24 cellular contexts compared by ENCODE assay signal in the genomic region with DNA sequence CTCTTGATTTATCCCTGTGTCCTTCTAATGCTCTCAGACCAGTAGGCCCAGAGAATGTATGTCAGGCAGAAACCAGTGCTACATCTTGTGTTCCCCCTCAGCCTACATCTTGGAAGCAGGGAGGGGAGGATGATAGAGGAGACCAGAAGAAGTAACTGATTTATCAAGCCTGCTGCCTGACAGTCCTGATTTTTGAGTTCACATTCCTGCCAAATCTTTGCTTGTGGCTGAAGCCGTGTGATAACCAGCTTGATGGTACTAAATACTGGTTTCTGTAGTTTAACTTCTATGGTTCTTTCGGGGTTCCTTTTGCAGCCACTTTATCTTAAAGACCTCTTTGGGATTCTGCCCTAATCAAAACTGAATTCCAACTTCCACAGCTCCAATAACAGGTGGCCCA.
"Had no signal": no experiment of that assay in that cellular context is flagged by ENCODE, and none has a peak within 500 bp of the region (broad histone marks: within the 10 kb centered on the region; RNA-seq: fewer than 3 reads in every experiment).

No MANE protein-coding gene starts in this region.

- DNase-seq: activated CD4-positive, alpha-beta memory T cell treated with anti-CD3 and anti-CD28 coated beads for 36 hours; activated CD4-positive, alpha-beta T cell treated with anti-CD3 and anti-CD28 coated beads for 48 hours; activated CD4-positive, CD25-positive, alpha-beta regulatory T cell treated with anti-CD3 and anti-CD28 coated beads, Interleukin-2, amount 50 U/mL, for 72 hours; activated CD8-positive, alpha-beta memory T cell treated with anti-CD3 and anti-CD28 coated beads for 24 hours; activated gamma-delta T cell; activated naive CD4-positive, alpha-beta T cell treated with anti-CD3 and anti-CD28 coated beads for 36 hours; activated T-cell treated with anti-CD3 and anti-CD28 coated beads, Interleukin-2, amount 50 U/mL, for 4 hours; amygdala; NCI-H1048; NCI-H187 treated with DMSO at 0.1 percent for 48 hours; NCI-H2081 treated with DMSO at 0.1 percent for 48 hours; NCI-H2227 treated with DMSO at 0.1 percent for 48 hours; NCI-H510A; NCI-H526 treated with DMSO at 0.1 percent for 48 hours; NK-92 treated with Interleukin-12 subunit alpha and Interleukin-12 subunit beta, amount 100 ng/mL, for 24 hours; OCI-M1; Peyer's patch; SHP77 had no signal

- FAIRE-seq: astrocyte had no signal

- ATAC-seq: activated T-cell treated with anti-CD3 and anti-CD28 coated beads, Interleukin-2, amount 50 U/mL, for 4 hours; activated T-helper 17 cell treated with anti-CD3 and anti-CD28 coated beads, Interleukin-2, amount 50 U/mL, for 72 hours had no signal

- H3K4me3 Mint-ChIP-seq: activated CD4-positive, alpha-beta memory T cell treated with anti-CD3 and anti-CD28 coated beads for 36 hours; activated naive CD4-positive, alpha-beta T cell treated with anti-CD3 and anti-CD28 coated beads for 36 hours; activated naive CD8-positive, alpha-beta T cell; activated T-cell treated with anti-CD3 and anti-CD28 coated beads, Interleukin-2, amount 50 U/mL, for 4 hours; activated T-helper 17 cell treated with anti-CD3 and anti-CD28 coated beads, Interleukin-2, amount 50 U/mL, for 72 hours; brain; T-helper 1 cell treated with Interleukin-12 subunit alpha and Interleukin-12 subunit beta and Interleukin-4 antibody, amounts not matched to agents 30 μg/mL and 1 μg/mL, for 36 hours had no signal

- H3K4me3 ChIP-seq: Peyer's patch had no signal

- H3K9me3 Mint-ChIP-seq: activated T-cell treated with anti-CD3 and anti-CD28 coated beads, Interleukin-2, amount 50 U/mL, for 4 hours; activated T-helper 17 cell treated with anti-CD3 and anti-CD28 coated beads, Interleukin-2, amount 50 U/mL, for 72 hours had no signal

- H3K27me3 Mint-ChIP-seq: activated CD4-positive, alpha-beta memory T cell treated with anti-CD3 and anti-CD28 coated beads for 36 hours; activated naive CD8-positive, alpha-beta T cell; activated T-helper 17 cell treated with anti-CD3 and anti-CD28 coated beads, Interleukin-2, amount 50 U/mL, for 72 hours had no signal

- H3K36me3 ChIP-seq: Peyer's patch had no signal

- H3K9me3 ChIP-seq: Peyer's patch had no signal

- H3K27ac ChIP-seq: Peyer's patch, RWPE1 had no signal

- H3K27me3 ChIP-seq: Peyer's patch had no signal

- H3K27ac Mint-ChIP-seq: activated CD4-positive, alpha-beta memory T cell treated with anti-CD3 and anti-CD28 coated beads for 36 hours; activated naive CD4-positive, alpha-beta T cell treated with anti-CD3 and anti-CD28 coated beads for 36 hours; activated naive CD8-positive, alpha-beta T cell; activated T-helper 17 cell treated with anti-CD3 and anti-CD28 coated beads, Interleukin-2, amount 50 U/mL, for 72 hours; T-helper 1 cell treated with Interleukin-12 subunit alpha and Interleukin-12 subunit beta and Interleukin-4 antibody, amounts not matched to agents 30 μg/mL and 1 μg/mL, for 36 hours had no signal
